Comparison of ENCODE assay signal across 10 cellular contexts in genomic region chr10:71714055-71714454, GRCh38. TPM values are rescaled to one million over a fixed set of nuclear protein-coding genes. Genes with fewer than 3 reads are reported as not detected.
DNase-seq lines count a peak whose midpoint lies in the region; ATAC-seq, FAIRE-seq and TF ChIP-seq lines count a peak whose summit lies in the region.
"Had no signal": no experiment of that assay in that cellular context is flagged by ENCODE, and none has a peak within 500 bp of the region (broad histone marks: within the 10 kb centered on the region; RNA-seq: fewer than 3 reads in every experiment).

No MANE protein-coding gene starts in this region.

- no peak for TF ChIP-seq CTCF in coronary artery (IDR thresholded peaks at IDR 0.05)
- no peak for TF ChIP-seq CTCF in nephron (IDR thresholded peaks at IDR 0.05; ENCODE audit: unreplicated experiment in 3 of 3)
- TF ChIP-seq CTCF in D721Med (IDR thresholded peaks at IDR 0.05; ENCODE audit: insufficient read depth, missing control alignments) = no peak

- H3K9me3 Mint-ChIP-seq in stimulated activated naive CD8-positive, alpha-beta T cell treated with anti-CD3 and anti-CD28 coated beads, Interleukin-15, Interleukin-2, amounts not matched to agents 100 ng/mL and 50 ng/mL, for 24 hours = no peaks in the 10 kb centered on the region
- H3K9me3 Mint-ChIP-seq in nephron = no peaks in the 10 kb centered on the region

- peak overlapping the region; percentile 43 for H3K4me3 ChIP-seq in coronary artery

- no peak for FAIRE-seq in D721Med (lab: Jason Lieb, UNC)

- no peak for ATAC-seq in stimulated activated naive CD8-positive, alpha-beta T cell treated with anti-CD3 and anti-CD28 coated beads, Interleukin-15, Interleukin-2, amounts not matched to agents 100 U/mL and 50 U/mL, for 24 hours
- ATAC-seq in left lobe of liver (no peak), HG03354 (IDR thresholded peaks at IDR 0.05; ENCODE audit: poor library complexity, severe bottlenecking, unreplicated experiment) (no peak)
- no peak for ATAC-seq in activated CD4-positive, CD25-positive, alpha-beta regulatory T cell treated with anti-CD3 and anti-CD28 coated beads, Interleukin-2, amount 50 U/mL, for 24 hours

- H3K4me3 Mint-ChIP-seq in stimulated activated naive CD8-positive, alpha-beta T cell treated with anti-CD3 and anti-CD28 coated beads, Interleukin-15, Interleukin-2, amounts not matched to agents 100 ng/mL and 50 ng/mL, for 24 hours = peak overlapping the region; percentile 77
- H3K4me3 Mint-ChIP-seq in nephron = no peak overlapping the region

- no peak for DNase-seq in stimulated activated naive CD8-positive, alpha-beta T cell treated with anti-CD3 and anti-CD28 coated beads, Interleukin-15, Interleukin-2, amounts not matched to agents 100 U/mL and 50 U/mL, for 24 hours
- no peak for DNase-seq in coronary artery (ENCODE audit: low spot score)
- DNase-seq in D721Med (ENCODE audit: insufficient read length, low spot score) = no peak
- DNase-seq in left lobe of liver (ENCODE audit: low spot score) = no peak
- DNase-seq: NCI-H2029, T1000 had no signal

- no peaks in the 10 kb centered on the region for H3K27me3 Mint-ChIP-seq in stimulated activated naive CD8-positive, alpha-beta T cell treated with anti-CD3 and anti-CD28 coated beads, Interleukin-15, Interleukin-2, amounts not matched to agents 100 ng/mL and 50 ng/mL, for 24 hours
- H3K27me3 Mint-ChIP-seq in nephron (ENCODE audit: low read depth) = peaks cover 15% of the 10 kb centered on the region

- H3K27ac ChIP-seq in coronary artery = peak overlapping the region; percentile 81 to 96

- no peaks in the 10 kb centered on the region for H3K36me3 Mint-ChIP-seq in stimulated activated naive CD8-positive, alpha-beta T cell treated with anti-CD3 and anti-CD28 coated beads, Interleukin-15, Interleukin-2, amounts not matched to agents 100 ng/mL and 50 ng/mL, for 24 hours (ENCODE audit: low read depth)
- H3K36me3 Mint-ChIP-seq in nephron (ENCODE audit: low read depth) = no peaks in the 10 kb centered on the region

- H3K4me1 Mint-ChIP-seq in stimulated activated naive CD8-positive, alpha-beta T cell treated with anti-CD3 and anti-CD28 coated beads, Interleukin-15, Interleukin-2, amounts not matched to agents 100 ng/mL and 50 ng/mL, for 24 hours (ENCODE audit: low read depth) = peaks cover 69% of the 10 kb centered on the region
- H3K4me1 Mint-ChIP-seq in nephron = peaks cover 52% of the 10 kb centered on the region

- H3K27ac Mint-ChIP-seq in stimulated activated naive CD8-positive, alpha-beta T cell treated with anti-CD3 and anti-CD28 coated beads, Interleukin-15, Interleukin-2, amounts not matched to agents 100 ng/mL and 50 ng/mL, for 24 hours = peak overlapping the region; percentile 99
- H3K27ac Mint-ChIP-seq in nephron = peak overlapping the region; percentile 86 to 99 (median 87)

RNA-seq across cellular contexts. Expression of gene C10orf105, which starts 5.5 kb away (rescaled TPM):
- total RNA-seq in left lobe of liver = not detected

RNA-seq across cellular contexts. Expression of gene VSIR, which starts 59.3 kb away (rescaled TPM):
- total RNA-seq in left lobe of liver = 7.0 TPM
